ENCODE assay signal across 11 cellular contexts in the genomic region with DNA sequence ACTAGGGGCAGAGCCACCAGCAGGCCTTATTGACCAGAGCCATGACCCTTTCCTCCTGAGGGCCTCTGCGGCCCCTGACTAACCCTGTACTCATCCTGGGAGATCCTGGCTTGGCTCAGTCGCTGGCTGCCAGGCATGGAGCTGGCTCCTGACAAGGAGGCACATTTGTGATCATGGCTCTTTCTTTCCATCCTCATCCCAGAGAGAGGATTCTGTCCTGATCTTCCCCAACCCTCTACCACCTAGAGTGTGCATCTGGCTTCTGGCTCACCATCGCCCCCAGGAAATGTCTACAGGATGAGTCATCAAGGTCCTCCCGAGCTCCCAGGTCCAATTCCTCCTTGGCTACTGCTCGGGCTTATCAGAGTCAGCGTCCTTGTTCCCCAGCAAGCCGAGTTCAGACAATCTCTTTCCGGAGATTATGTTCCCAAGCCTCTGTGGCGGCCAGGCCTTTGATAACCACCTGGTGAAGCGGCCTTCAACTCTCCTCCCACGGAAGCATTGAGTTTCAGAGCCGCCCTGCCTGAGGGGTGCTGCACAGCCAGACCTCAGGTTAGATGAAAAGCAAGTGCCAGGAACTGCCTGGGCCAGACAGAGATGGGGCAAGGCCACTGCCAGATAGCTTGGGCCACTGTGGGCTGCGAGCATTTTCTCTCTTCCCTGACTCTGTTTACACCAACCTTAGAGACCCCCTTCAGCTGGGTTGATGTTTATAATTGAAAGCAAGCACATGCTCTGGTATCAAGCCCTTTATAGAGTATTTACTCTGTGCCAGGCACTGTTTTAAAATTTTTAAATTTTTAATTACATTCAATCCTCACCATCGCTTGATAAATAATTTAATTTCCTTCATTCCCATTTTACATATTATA. TPM values are rescaled to one million over a fixed set of nuclear protein-coding genes. Genes with fewer than 3 reads are reported as not detected.
DNase-seq lines count a peak whose midpoint lies in the region; ATAC-seq, FAIRE-seq and TF ChIP-seq lines count a peak whose summit lies in the region.
"Had no signal": no experiment of that assay in that cellular context is flagged by ENCODE, and none has a peak within 500 bp of the region (broad histone marks: within the 10 kb centered on the region; RNA-seq: fewer than 3 reads in every experiment).

No MANE protein-coding gene starts in this region.

- H3K9ac ChIP-seq in HepG2 (ENCODE audit: insufficient read depth, low read depth, low read length) = no peak overlapping the region
- H3K9ac ChIP-seq: parathyroid adenoma had no signal

- H3K27ac ChIP-seq in HepG2 (ENCODE audit: extremely low read length, insufficient read depth, low read length) = no peak overlapping the region
- no peak overlapping the region for H3K27ac ChIP-seq in right lobe of liver
- H3K27ac ChIP-seq in effector memory CD4-positive, alpha-beta T cell (ENCODE audit: insufficient read depth, low read length, poor library complexity, severe bottlenecking) = no peak overlapping the region
- H3K27ac ChIP-seq: esophagus squamous epithelium, parathyroid adenoma had no signal

- WGBS in HepG2 (ENCODE audit: low lambda C conversion rate) = 32% methylated on average over 8 of the region's 14 CpGs
- WGBS in right lobe of liver (ENCODE audit: insufficient coverage, low coverage, low lambda C conversion rate, missing lambda C conversion rate) = 86% methylated on average over 8 of the region's 14 CpGs

- H3K79me2 ChIP-seq in HepG2 (ENCODE audit: insufficient read depth, low read length) = no peaks in the 10 kb centered on the region
- H3K79me2 ChIP-seq: parathyroid adenoma had no signal

- H3K4me3 ChIP-seq in HepG2 (replicated peaks in 1 of 3; ENCODE audit: insufficient read depth in 1 of 3, low read depth in 2 of 3, low read length in 3 of 3) (no peak overlapping the region), right lobe of liver (no peak overlapping the region), fibroblast of villous mesenchyme (ENCODE audit: low read depth, low read length) (no peak overlapping the region)
- H3K4me3 ChIP-seq in effector memory CD4-positive, alpha-beta T cell (ENCODE audit: insufficient read depth, low read depth, low read length, poor library complexity, severe bottlenecking) = no peak overlapping the region
- H3K4me3 ChIP-seq: esophagus squamous epithelium had no signal

- TF ChIP-seq POLR2A in HepG2 (IDR thresholded peaks at IDR 0.05; ENCODE audit: insufficient read depth in 1 of 2, low read depth in 2 of 2, low read length in 2 of 2) (no peak), right lobe of liver (IDR thresholded peaks at IDR 0.05) (no peak)

- peaks cover 42% of the 10 kb centered on the region for H3K4me1 ChIP-seq in HepG2 (ENCODE audit: insufficient read depth, low read length)
- H3K4me1 ChIP-seq in right lobe of liver = peaks cover 0 to 10% (median 5%) of the 10 kb centered on the region in 4 donors
- H3K4me1 ChIP-seq in effector memory CD4-positive, alpha-beta T cell (ENCODE audit: control insufficient read depth, insufficient read depth, low read length, poor library complexity, severe bottlenecking) = no peaks in the 10 kb centered on the region
- H3K4me1 ChIP-seq: esophagus squamous epithelium, parathyroid adenoma had no signal

- CTCF ChIA-PET in HepG2 (lab: Yijun Ruan, JAX; ENCODE audit: low intra/inter-chr PET ratio, low total read pairs) = no interaction called here

- TF ChIP-seq EP300 in HepG2 (IDR thresholded peaks at IDR 0.05; ENCODE audit: low read depth in 2 of 2, low read length in 2 of 2) = peak in 1 of 2 experiments; percentile 21; a peak in 1 of 4 replicates
- TF ChIP-seq EP300 in HepG2 (CRISPR knock-in tag; IDR thresholded peaks at IDR 0.05; ENCODE audit: borderline replicate concordance) = peak; percentile 59; the same call in 1 of the 2 replicates

- peak overlapping the region; percentile 49 for H3K4me2 ChIP-seq in HepG2 (ENCODE audit: low read depth, low read length)

- in situ Hi-C loops in HepG2 (cut with HindIII; ENCODE audit: extremely low pct_ligation_motif_present, low pct_unique_long_range_greater_than_20kb) = no loop called here

- H3K27me3 ChIP-seq in HepG2 (ENCODE audit: control insufficient read depth in 1 of 2, insufficient read depth in 2 of 2, low read length in 2 of 2) (no peaks in the 10 kb centered on the region; a peak in 1 of 5 replicates), right lobe of liver (no peaks in the 10 kb centered on the region)
- H3K27me3 ChIP-seq in effector memory CD4-positive, alpha-beta T cell (replicated peaks; ENCODE audit: control insufficient read depth, insufficient read depth, low read length, poor library complexity, severe bottlenecking) = no peaks in the 10 kb centered on the region
- H3K27me3 ChIP-seq: esophagus squamous epithelium had no signal

- DNase-seq in HepG2 (ENCODE audit: low spot score) (peak; percentile 88), right lobe of liver (no peak), T1000 (lab: John Stamatoyannopoulos, UW) (peak; percentile 40), fibroblast of villous mesenchyme (ENCODE audit: low read depth) (peak; percentile 73), urothelium cell line (ENCODE audit: low spot score) (peak; percentile 72), NCI-H345 (lab: John Stamatoyannopoulos, UW) (no peak), DMS79 treated with DMSO at 0.1 percent for 48 hours (lab: John Stamatoyannopoulos, UW) (no peak)
- no peak for DNase-seq in effector memory CD4-positive, alpha-beta T cell
- DNase-seq: activated CD4-positive, alpha-beta T cell treated with anti-CD3 and anti-CD28 coated beads, Interleukin-2, amount 50 U/mL, for 4 hours; esophagus squamous epithelium had no signal

- POLR2A ChIA-PET in HepG2 (lab: Yijun Ruan, JAX) = no interaction called here

- no TSS peak for BruUV-seq in HepG2 (replicated peaks; lab: Mats Ljungman, UMichigan)

- H3K36me3 ChIP-seq in HepG2 (replicated peaks in 1 of 2; ENCODE audit: control insufficient read depth in 1 of 2, insufficient read depth in 2 of 2, low read length in 2 of 2) = no peaks in the 10 kb centered on the region
- H3K36me3 ChIP-seq in right lobe of liver = no peaks in the 10 kb centered on the region
- H3K36me3 ChIP-seq in effector memory CD4-positive, alpha-beta T cell (ENCODE audit: control insufficient read depth, insufficient read depth, low read length) = no peaks in the 10 kb centered on the region
- H3K36me3 ChIP-seq: esophagus squamous epithelium had no signal

- no peak overlapping the region for H2AFZ ChIP-seq in HepG2 (ENCODE audit: low read length)
- H2AFZ ChIP-seq: parathyroid adenoma had no signal

- no peak for TF ChIP-seq RAD21 in HepG2 (CRISPR knock-in tag; IDR thresholded peaks at IDR 0.05)

- FAIRE-seq in HepG2 (lab: Jason Lieb, UNC) (peak; percentile 46), urothelium cell line (lab: Jason Lieb, UNC) (no peak)

- no peaks in the 10 kb centered on the region for H4K20me1 ChIP-seq in HepG2 (ENCODE audit: insufficient read depth, low read length)

- TF ChIP-seq CTCF in HepG2 (CRISPR knock-in tag; IDR thresholded peaks at IDR 0.05) (peak; percentile 34; the same call in 1 of the 2 replicates), right lobe of liver (IDR thresholded peaks at IDR 0.05) (no peak), fibroblast of villous mesenchyme (IDR thresholded peaks at IDR 0.05; ENCODE audit: insufficient read depth, low read depth, low read length) (no peak)

- H3K9me3 ChIP-seq in HepG2 (ENCODE audit: low read length) = no peaks in the 10 kb centered on the region
- no peaks in the 10 kb centered on the region for H3K9me3 ChIP-seq in right lobe of liver
- no peaks in the 10 kb centered on the region for H3K9me3 ChIP-seq in effector memory CD4-positive, alpha-beta T cell (ENCODE audit: control insufficient read depth, low read length)
- H3K9me3 ChIP-seq: esophagus squamous epithelium had no signal

- intact Hi-C loops in HepG2 (cut with micrococcal nuclease; ENCODE audit: unreplicated experiment) (no loop called here), right lobe of liver (cut with DNase I) (no loop called here)

- ATAC-seq in HepG2 (peak; percentile 84), right lobe of liver (no peak)

TF ChIP-seq in HepG2, 621 proteins besides CTCF, POLR2A, EP300 and RAD21 (continues in another document):
- TF ChIP-seq ETV5 (CRISPR knock-in tag; IDR thresholded peaks at IDR 0.05; ENCODE audit: borderline replicate concordance) = peak; percentile 86
- TF ChIP-seq ZNF614 (CRISPR knock-in tag; IDR thresholded peaks at IDR 0.05; ENCODE audit: borderline replicate concordance) = 0 out of 2 replicates have a peak, but pooled peaks have one; percentile 21
- TF ChIP-seq ZNF788 (CRISPR knock-in tag; IDR thresholded peaks at IDR 0.05; ENCODE audit: borderline replicate concordance) = peak; percentile 49; the same call in 1 of the 2 replicates
- peak; percentile 72; the same call in 1 of the 2 replicates for TF ChIP-seq ZNF263 (CRISPR knock-in tag; IDR thresholded peaks at IDR 0.05)
- TF ChIP-seq SAP130 (CRISPR knock-in tag; IDR thresholded peaks at IDR 0.05; ENCODE audit: low read depth) = 0 out of 2 replicates have a peak, but pooled peaks have one; percentile 38
- TF ChIP-seq ZNF17 (CRISPR knock-in tag; IDR thresholded peaks at IDR 0.05) = no peak

RNA-seq across cellular contexts. Expression of a gene that starts 44.3 kb away (rescaled TPM):
- total RNA-seq in HepG2 (2016; rRNA removed; fragmentation: Illumina TruSeq; extraction: Trizol) (113 and 139 TPM in 2 replicates), right lobe of liver (10 to 100 TPM; 29.6 to 66.5 (median 34.8) TPM), fibroblast of villous mesenchyme (89.8 and 98.2 TPM in 2 replicates)
- 38.6 and 46.4 TPM in 2 replicates for total RNA-seq in HepG2 (2016; cell fraction: cytosol; rRNA removed; fragmentation: Illumina TruSeq; extraction: Trizol; ENCODE audit: low read depth)
- total RNA-seq in HepG2 (2016; cell fraction: insoluble cytoplasmic fraction; rRNA removed; fragmentation: Illumina TruSeq; extraction: Trizol) = 114 and 134 TPM in 2 replicates
- 49.5 and 56.4 TPM in 2 replicates for total RNA-seq in HepG2 (2016; cell fraction: membrane; rRNA removed; fragmentation: Illumina TruSeq; extraction: Trizol)
- 67.5 and 73.1 TPM in 2 replicates for total RNA-seq in HepG2 (2016; cell fraction: nucleus; rRNA removed; fragmentation: Illumina TruSeq; extraction: Trizol)
- 37.8 and 52.7 TPM in 2 replicates for polyA plus RNA-seq in HepG2 (2011; rRNA removed)
- 42.9 and 45.8 TPM in 2 replicates for polyA plus RNA-seq in HepG2 (2011; cell fraction: cytosol; rRNA removed)
- polyA plus RNA-seq in HepG2 (2011; cell fraction: nucleus; rRNA removed) = 21.9 and 27.2 TPM in 2 replicates
- polyA plus RNA-seq in HepG2 (2012) = 40.4 and 53.7 TPM in 2 replicates
- 38.9 and 39.2 TPM in 2 replicates for polyA plus RNA-seq in HepG2 (2016; cell fraction: cytosol; fragmentation: Illumina TruSeq; extraction: Trizol; ENCODE audit: low read depth)
- 121 and 130 TPM in 2 replicates for polyA plus RNA-seq in HepG2 (2016; cell fraction: insoluble cytoplasmic fraction; fragmentation: Illumina TruSeq; extraction: Trizol; ENCODE audit: low read depth)
- polyA plus RNA-seq in HepG2 (2016; cell fraction: membrane; fragmentation: Illumina TruSeq; extraction: Trizol; ENCODE audit: low read depth) = 40.0 and 46.6 TPM in 2 replicates
- 70.7 and 73.3 TPM in 2 replicates for polyA plus RNA-seq in HepG2 (2016; cell fraction: nucleus; fragmentation: Illumina TruSeq; extraction: Trizol; ENCODE audit: insufficient read depth, low read depth)
- 13.0 and 15.3 TPM in 2 replicates for polyA minus RNA-seq in HepG2 (2011; rRNA and poly(A)+ RNA removed; ENCODE audit: low replicate concordance)
- 20.8 and 25.8 TPM in 2 replicates for polyA minus RNA-seq in HepG2 (2011; cell fraction: cytosol; rRNA and poly(A)+ RNA removed)
- polyA minus RNA-seq in HepG2 (2011; cell fraction: nucleus; rRNA and poly(A)+ RNA removed) = 64.6 and 72.1 TPM in 2 replicates

Comparison
In these comparisons a context has a peak if more than half of its experiments do, and no peak if none do; other contexts are left out.
1. DNase-seq: peak in HepG2 (single experiment), T1000 (single experiment), fibroblast of villous mesenchyme (single experiment) and urothelium cell line (single experiment); none in right lobe of liver (0 of 3), effector memory CD4-positive, alpha-beta T cell (0 of 3), NCI-H345 (single experiment) and DMS79 treated with DMSO at 0.1 percent for 48 hours (single experiment).